In genomic region chr10:84820121-84820520, GRCh38 we compare ENCODE assay signal across 13 cellular contexts.
DNase-seq lines count a peak whose midpoint lies in the region; ATAC-seq and TF ChIP-seq lines count a peak whose summit lies in the region.
"Had no signal": no experiment of that assay in that cellular context is flagged by ENCODE, and none has a peak within 500 bp of the region (broad histone marks: within the 10 kb centered on the region; RNA-seq: fewer than 3 reads in every experiment).

No MANE protein-coding gene starts in this region.

- peak; percentile 33 for TF ChIP-seq CTCF in GM12873 (IDR thresholded peaks at IDR 0.05; ENCODE audit: insufficient read depth, low read depth, low read length, missing control alignments)
- TF ChIP-seq CTCF in astrocyte of the spinal cord (IDR thresholded peaks at IDR 0.05; ENCODE audit: low read depth, low read length) = peak; percentile 18
- TF ChIP-seq CTCF in right atrium auricular region (IDR thresholded peaks at IDR 0.05) = no peak

- H3K4me1 ChIP-seq in right atrium auricular region = no peaks in the 10 kb centered on the region

- DNase-seq in AML-193 (lab: John Stamatoyannopoulos, UW) (peak; percentile 7 to 30), NCI-H2081 treated with DMSO at 0.1 percent for 48 hours (lab: John Stamatoyannopoulos, UW) (peak; percentile 10), astrocyte of the spinal cord (ENCODE audit: low read depth, low spot score) (no peak), right atrium auricular region (ENCODE audit: low spot score) (no peak)
- DNase-seq: activated CD4-positive, alpha-beta memory T cell treated with anti-CD3 and anti-CD28 coated beads for 36 hours; amygdala; CD4-positive, alpha-beta T cell; kidney glomerular epithelial cell; SHP77 treated with DMSO at 0.1 percent for 48 hours had no signal

- H3K36me3 ChIP-seq in right atrium auricular region = no peaks in the 10 kb centered on the region

- no peaks in the 10 kb centered on the region for H3K27me3 ChIP-seq in right atrium auricular region

- ATAC-seq in HG02840 (IDR thresholded peaks at IDR 0.05; ENCODE audit: low FRiP score, unreplicated experiment) (no peak), GM18873 (IDR thresholded peaks at IDR 0.05; ENCODE audit: low FRiP score, unreplicated experiment) (no peak), GM18909 (IDR thresholded peaks at IDR 0.05; ENCODE audit: poor library complexity, unreplicated experiment) (no peak)

- in situ Hi-C loops in astrocyte of the spinal cord (cut with HindIII; ENCODE audit: low sequenced_read_pairs) = no loop called here

- no peak overlapping the region for H3K27ac ChIP-seq in right atrium auricular region

- H3K4me3 ChIP-seq in astrocyte of the spinal cord (ENCODE audit: low read depth, low read length) (no peak overlapping the region), right atrium auricular region (no peak overlapping the region)

- no peaks in the 10 kb centered on the region for H3K9me3 ChIP-seq in right atrium auricular region

Comparison
In these comparisons a context has a peak if more than half of its experiments do, and no peak if none do; other contexts are left out.
1. DNase-seq: peak in AML-193 (2 of 2) and NCI-H2081 treated with DMSO at 0.1 percent for 48 hours (single experiment); none in astrocyte of the spinal cord (single experiment) and right atrium auricular region (single experiment).
2. CTCF ChIP-seq: peak in GM12873 (single experiment) and astrocyte of the spinal cord (single experiment); none in right atrium auricular region (0 of 2).